Comparison of ENCODE assay signal across 14 cellular contexts in the genomic region with DNA sequence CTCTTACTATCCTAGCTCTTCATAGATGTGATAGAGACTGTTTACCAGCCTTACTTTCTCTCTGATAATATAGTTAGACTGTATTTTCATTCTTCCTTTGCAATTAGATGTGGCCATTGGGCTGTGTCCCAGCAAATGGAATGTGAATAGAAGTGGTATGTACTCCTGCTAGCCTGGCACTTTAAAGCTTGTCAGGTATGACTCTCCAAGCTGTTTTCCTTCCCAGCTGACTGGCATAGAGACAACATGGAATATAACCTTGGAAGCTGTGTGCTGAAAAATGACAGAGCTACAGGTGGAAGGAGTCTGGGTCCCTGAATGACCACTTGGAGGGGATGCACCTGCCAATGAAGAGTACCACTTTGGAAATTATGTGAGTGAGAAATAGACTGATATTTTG.
"Had no signal": no experiment of that assay in that cellular context is flagged by ENCODE, and none has a peak within 500 bp of the region (broad histone marks: within the 10 kb centered on the region; RNA-seq: fewer than 3 reads in every experiment).

No MANE protein-coding gene starts in this region.

- H3K4me3 ChIP-seq: cardiac muscle cell, dorsolateral prefrontal cortex, hepatocyte had no signal

- H3K36me3 ChIP-seq: cardiac muscle cell had no signal

- DNase-seq: activated CD4-positive, alpha-beta T cell treated with anti-CD3 and anti-CD28 coated beads for 36 hours; activated CD4-positive, alpha-beta T cell treated with anti-CD3 and anti-CD28 coated beads, Interleukin-2, amount 50 U/mL, for 48 hours; activated gamma-delta T cell treated with Interleukin-2 at 50 U/mL for 16 hours; activated naive CD8-positive, alpha-beta T cell treated with anti-CD3 and anti-CD28 coated beads for 36 hours; activated T-cell treated with anti-CD3 and anti-CD28 coated beads for 4 hours; amniotic stem cell; nephron progenitor cell; nucleus accumbens; retina; stimulated activated naive B cell treated with anti-CD40 and anti-IgM and Interleukin-4, amounts not matched to agents 10 μg/mL and 1 μg/mL and 100 μg/mL, for 72 hours had no signal

- H3K27me3 ChIP-seq: cardiac muscle cell, dorsolateral prefrontal cortex, hepatocyte had no signal

- H3K27ac ChIP-seq: cardiac muscle cell, hepatocyte had no signal

- ATAC-seq: activated CD4-positive, alpha-beta T cell treated with anti-CD3 and anti-CD28 coated beads for 36 hours; left lobe of liver; stimulated activated naive B cell treated with anti-CD40 and anti-IgM and Interleukin-4, amounts not matched to agents 10 μg/mL and 1 μg/mL and 100 μg/mL, for 72 hours had no signal
